ENCODE assay signal across 25 cellular contexts in the genomic region with DNA sequence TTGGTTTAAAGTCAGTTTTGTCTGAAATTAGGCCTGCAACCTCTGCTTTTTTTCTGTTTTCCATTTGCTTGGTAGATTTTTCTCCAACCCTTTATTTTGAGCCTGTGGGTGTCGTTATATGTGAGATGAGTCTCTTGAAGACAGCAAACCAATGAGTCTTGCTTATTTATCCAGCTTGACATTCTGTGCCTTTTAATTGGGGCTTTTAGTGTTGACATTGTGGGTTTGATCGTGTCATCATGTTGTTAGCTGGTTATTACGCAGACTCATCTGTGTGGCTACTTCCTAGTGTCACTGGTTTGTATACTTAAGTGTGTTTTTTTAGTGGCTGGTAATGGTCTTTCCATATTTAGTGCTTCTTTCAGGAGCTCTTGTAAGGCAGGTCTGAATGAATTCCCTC. TPM values are rescaled to one million over a fixed set of nuclear protein-coding genes. Genes with fewer than 3 reads are reported as not detected.
DNase-seq lines count a peak whose midpoint lies in the region; ATAC-seq, FAIRE-seq and TF ChIP-seq lines count a peak whose summit lies in the region.
"Had no signal": no experiment of that assay in that cellular context is flagged by ENCODE, and none has a peak within 500 bp of the region (broad histone marks: within the 10 kb centered on the region; RNA-seq: fewer than 3 reads in every experiment).

No MANE protein-coding gene starts in this region.

- peaks cover 2 to 8% (median 3%) of the 10 kb centered on the region in 5 donors for H3K9me3 Mint-ChIP-seq in CD8-positive, alpha-beta memory T cell

- DNase-seq in NCI-H2029 (lab: John Stamatoyannopoulos, UW) = peak; percentile 41
- no peak for DNase-seq in NCI-H2029 treated with DMSO at 0.1 percent for 48 hours (lab: John Stamatoyannopoulos, UW)
- DNase-seq in GM19239 (ENCODE audit: insufficient read length, low spot score) = no peak
- no peak for DNase-seq in RWPE2 (ENCODE audit: low spot score)
- peak; percentile 30 for DNase-seq in endothelial cell of umbilical vein (ENCODE audit: low read depth, low spot score)
- DNase-seq in aorta = no peak
- no peak for DNase-seq in CD8-positive, alpha-beta memory T cell
- no peak for DNase-seq in COR-L47 (lab: John Stamatoyannopoulos, UW)
- DNase-seq: amniotic stem cell; caudate nucleus; H9; head of caudate nucleus; left lung; natural killer cell; NCI-H146; NCI-H774; Right ventricle myocardium superior; stimulated activated CD4-positive, alpha-beta T cell treated with anti-CD3 and anti-CD28 coated beads, Interleukin-12 subunit alpha, Interleukin-12 subunit beta, amount 100 ng/mL, for 4 hours; substantia nigra had no signal

- H3K27me3 Mint-ChIP-seq in CD8-positive, alpha-beta memory T cell = no peaks in the 10 kb centered on the region
- H3K27me3 Mint-ChIP-seq: B cell had no signal

- peak; percentile 8 for FAIRE-seq in GM19239 (lab: Jason Lieb, UNC)
- no peak for FAIRE-seq in endothelial cell of umbilical vein (lab: Jason Lieb, UNC)
- FAIRE-seq: A204.1, TTC549 had no signal

- H3K9me3 ChIP-seq in RWPE2 (ENCODE audit: severe bottlenecking) (no peaks in the 10 kb centered on the region), endothelial cell of umbilical vein (replicated peaks; ENCODE audit: control insufficient read depth, insufficient read depth, low read length) (no peaks in the 10 kb centered on the region), aorta (ENCODE audit: control insufficient read depth, low read length) (no peaks in the 10 kb centered on the region)
- H3K9me3 ChIP-seq in CD8-positive, alpha-beta memory T cell (ENCODE audit: low read length) = no peaks in the 10 kb centered on the region
- H3K9me3 ChIP-seq: left lung, right atrium auricular region had no signal

- peak overlapping the region in 2 of 8 donors; percentile 17 to 32 for H3K27ac Mint-ChIP-seq in CD8-positive, alpha-beta memory T cell
- H3K27ac Mint-ChIP-seq: activated T-helper 1 cell treated with anti-CD3 and anti-CD28 coated beads, Interleukin-12 subunit alpha, Interleukin-12 subunit beta, Interleukin-2, Interleukin-4 antibody, amounts not matched to agents 30 ng/mL and 10 ng/mL and 1 ng/mL, durations not matched to agents 14 hours and 24 hours and 36 hours; B cell; mesothelial cell of epicardium; natural killer cell had no signal

- intact Hi-C loops in endothelial cell of umbilical vein (cut with micrococcal nuclease) = no loop called here
- intact Hi-C loops in aorta (cut with DNase I) = no loop called here

- TF ChIP-seq POLR2A in endothelial cell of umbilical vein (IDR thresholded peaks at IDR 0.05; ENCODE audit: low read depth, low read length) = no peak

- H3K9ac ChIP-seq in endothelial cell of umbilical vein (replicated peaks; ENCODE audit: extremely low read depth, insufficient read depth, low read length) = no peak overlapping the region

- H3K4me1 ChIP-seq in RWPE2 (ENCODE audit: insufficient read depth, poor library complexity, severe bottlenecking) (peaks cover 27% of the 10 kb centered on the region), endothelial cell of umbilical vein (ENCODE audit: control insufficient read depth, extremely low read depth, insufficient read depth, low read length) (peaks cover 34% of the 10 kb centered on the region), aorta (ENCODE audit: control insufficient read depth in 1 of 2, insufficient read depth in 2 of 2, low read length in 2 of 2) (no peaks in the 10 kb centered on the region)
- H3K4me1 ChIP-seq in CD8-positive, alpha-beta memory T cell (ENCODE audit: insufficient read depth, low read length) = no peaks in the 10 kb centered on the region
- H3K4me1 ChIP-seq: right atrium auricular region had no signal

- POLR2A ChIA-PET in endothelial cell of umbilical vein (lab: Charles Lee) = no interaction called here
- POLR2A ChIA-PET in CD8-positive, alpha-beta memory T cell (lab: Charles Lee) = no interaction called here

- 95 to 96% methylated on average over 3 of the region's 3 CpGs for WGBS in aorta, 2 donors

- ATAC-seq in RWPE2 (ENCODE audit: low read depth) (no peak), aorta (ENCODE audit: low FRiP score) (no peak)
- ATAC-seq: left lung, natural killer cell had no signal

- H3K4me3 Mint-ChIP-seq in CD8-positive, alpha-beta memory T cell = peak overlapping the region in 1 of 7 donors; percentile 19
- H3K4me3 Mint-ChIP-seq: activated T-helper 1 cell treated with anti-CD3 and anti-CD28 coated beads, Interleukin-12 subunit alpha, Interleukin-12 subunit beta, Interleukin-2, Interleukin-4 antibody, amounts not matched to agents 30 ng/mL and 10 ng/mL and 1 ng/mL, durations not matched to agents 14 hours and 24 hours and 36 hours; B cell; H9; mesothelial cell of epicardium; natural killer cell had no signal

- H3K9me1 ChIP-seq in endothelial cell of umbilical vein (replicated peaks; ENCODE audit: control insufficient read depth, extremely low read depth, insufficient read depth, low read length) = no peaks in the 10 kb centered on the region

- H3K4me2 ChIP-seq in endothelial cell of umbilical vein (ENCODE audit: insufficient read depth, low read length) = peak overlapping the region; percentile 53

- H3K4me1 Mint-ChIP-seq in CD8-positive, alpha-beta memory T cell = peaks cover 43 to 53% (median 44%) of the 10 kb centered on the region in 3 donors
- H3K4me1 Mint-ChIP-seq: mesothelial cell of epicardium had no signal

- CTCF ChIA-PET in endothelial cell of umbilical vein (lab: Charles Lee) = interaction anchor here (1.0 kb wide), 1 partner anchor 19 kb away, joined by 3 read pairs; no protein-coding TSS in a partner anchor
- CTCF ChIA-PET in CD8-positive, alpha-beta memory T cell (lab: Charles Lee) = no interaction called here

- peaks cover 39 to 80% (median 50%) of the 10 kb centered on the region in 3 donors for H3K36me3 Mint-ChIP-seq in CD8-positive, alpha-beta memory T cell

- no peak overlapping the region for H2AFZ ChIP-seq in endothelial cell of umbilical vein (ENCODE audit: low read depth, low read length)

- no peaks in the 10 kb centered on the region for H4K20me1 ChIP-seq in endothelial cell of umbilical vein (replicated peaks; ENCODE audit: control insufficient read depth, extremely low read depth, insufficient read depth, low read length)

- peaks cover 27% of the 10 kb centered on the region for H3K79me2 ChIP-seq in endothelial cell of umbilical vein (ENCODE audit: control insufficient read depth, insufficient read depth, low read length)

- BruUV-seq in endothelial cell of umbilical vein (replicated peaks; lab: Mats Ljungman, UMichigan) = no TSS peak

- H3K27me3 ChIP-seq in RWPE2 (ENCODE audit: insufficient read depth, poor library complexity, severe bottlenecking) (no peaks in the 10 kb centered on the region), endothelial cell of umbilical vein (ENCODE audit: control insufficient read depth in 2 of 2, insufficient read depth in 2 of 2, low read length in 2 of 2) (no peaks in the 10 kb centered on the region), aorta (ENCODE audit: control insufficient read depth in 1 of 2, insufficient read depth in 2 of 2, low read length in 1 of 2) (peaks cover 0 to 2% of the 10 kb centered on the region in 2 donors)
- H3K27me3 ChIP-seq in CD8-positive, alpha-beta memory T cell (ENCODE audit: insufficient read depth, low read length, poor library complexity, severe bottlenecking) = no peaks in the 10 kb centered on the region
- H3K27me3 ChIP-seq: left lung, right atrium auricular region had no signal

- H3K36me3 ChIP-seq in RWPE2 (ENCODE audit: low read depth) = peaks cover 68% of the 10 kb centered on the region
- peaks cover 0 to 10% of the 10 kb centered on the region in 2 experiments for H3K36me3 ChIP-seq in endothelial cell of umbilical vein (ENCODE audit: control insufficient read depth in 2 of 2, extremely low read depth in 1 of 2, insufficient read depth in 2 of 2, low read length in 2 of 2)
- H3K36me3 ChIP-seq in aorta (ENCODE audit: control insufficient read depth in 1 of 2, insufficient read depth in 2 of 2, low read length in 1 of 2) = peaks cover 0 to 2% of the 10 kb centered on the region in 2 donors
- H3K36me3 ChIP-seq in CD8-positive, alpha-beta memory T cell (ENCODE audit: insufficient read depth, low read length) = peaks cover 8% of the 10 kb centered on the region

- dilution Hi-C loops in endothelial cell of umbilical vein (cut with MboI; ENCODE audit: extremely low pct_ligation_motif_present, low sequenced_read_pairs) = no loop called here

- TF ChIP-seq CTCF in RWPE2 (IDR thresholded peaks at IDR 0.05; ENCODE audit: poor library complexity, severe bottlenecking) (no peak), endothelial cell of umbilical vein (IDR thresholded peaks at IDR 0.05; ENCODE audit: extremely low read depth in 1 of 2, insufficient read depth in 1 of 2, low read depth in 1 of 2, low read length in 2 of 2) (no peak)

- H3K27ac ChIP-seq in RWPE2 (ENCODE audit: poor library complexity, severe bottlenecking) = peak overlapping the region; percentile 40
- peak overlapping the region; percentile 98 for H3K27ac ChIP-seq in endothelial cell of umbilical vein (ENCODE audit: insufficient read depth, low read depth, low read length)
- no peak overlapping the region for H3K27ac ChIP-seq in aorta (ENCODE audit: low read depth in 1 of 2, low read length in 2 of 2)
- H3K27ac ChIP-seq in CD8-positive, alpha-beta memory T cell (ENCODE audit: low read depth, low read length) = no peak overlapping the region
- H3K27ac ChIP-seq: right atrium auricular region had no signal

- H3K4me3 ChIP-seq in RWPE2 (ENCODE audit: severe bottlenecking) = no peak overlapping the region
- no peak overlapping the region for H3K4me3 ChIP-seq in endothelial cell of umbilical vein (replicated peaks in 1 of 3; ENCODE audit: insufficient read depth in 1 of 3, low read depth in 1 of 3, low read length in 3 of 3)
- H3K4me3 ChIP-seq in aorta (ENCODE audit: low read length in 2 of 2) = no peak overlapping the region
- H3K4me3 ChIP-seq in CD8-positive, alpha-beta memory T cell (ENCODE audit: low read length) = no peak overlapping the region
- H3K4me3 ChIP-seq: left lung, right atrium auricular region had no signal

TF ChIP-seq in endothelial cell of umbilical vein, 7 proteins besides CTCF, POLR2A, EP300 and RAD21 (continues in another document):
- no peak for TF ChIP-seq JUN (IDR thresholded peaks at IDR 0.05; ENCODE audit: borderline replicate concordance, insufficient read depth, insufficient read length, low read depth)
- TF ChIP-seq EZH2 (IDR thresholded peaks at IDR 0.05; ENCODE audit: borderline replicate concordance, low read depth, low read length, severe bottlenecking) = no peak

RNA-seq across cellular contexts. Expression of a gene that starts 18.8 kb away (rescaled TPM):
- total RNA-seq in endothelial cell of umbilical vein (21.5 and 22.1 TPM in 2 replicates), aorta (10 to 100 TPM; 28.3 to 31.5 TPM)
- polyA plus RNA-seq in endothelial cell of umbilical vein (12.2 and 17.6 TPM in 2 replicates), aorta (10 to 100 TPM in 1 of 2 donors, 1 to 10 TPM in 1; 5.4 to 11.6 TPM)
- 14.3 and 14.6 TPM in 2 replicates for polyA plus RNA-seq in endothelial cell of umbilical vein (2011; cell fraction: cytosol; rRNA removed)
- 38.5 and 50.6 TPM in 2 replicates for polyA plus RNA-seq in endothelial cell of umbilical vein (2011; cell fraction: nucleus; rRNA removed)
- polyA plus RNA-seq in endothelial cell of umbilical vein (2012) = 21.9 and 32.9 TPM in 2 replicates
- 25.9 and 35.4 TPM in 2 replicates for polyA minus RNA-seq in endothelial cell of umbilical vein
- polyA minus RNA-seq in endothelial cell of umbilical vein (2011; cell fraction: cytosol; rRNA and poly(A)+ RNA removed) = 3.8 TPM
- 22.7 and 38.3 TPM in 2 replicates for polyA minus RNA-seq in endothelial cell of umbilical vein (2011; cell fraction: nucleus; rRNA and poly(A)+ RNA removed)
- 10 to 100 TPM; 16.8 to 17.3 TPM for total RNA-seq in CD8-positive, alpha-beta memory T cell
- polyA plus RNA-seq in CD8-positive, alpha-beta memory T cell = 12.9 TPM

Comparison
In these comparisons a context has a peak if more than half of its experiments do, and no peak if none do; other contexts are left out.
1. DNase-seq: peak in NCI-H2029 (single experiment) and endothelial cell of umbilical vein (single experiment); none in NCI-H2029 treated with DMSO at 0.1 percent for 48 hours (single experiment), GM19239 (single experiment), RWPE2 (single experiment), aorta (0 of 2), CD8-positive, alpha-beta memory T cell (0 of 5) and COR-L47 (single experiment).
2. H3K27ac ChIP-seq: peak in RWPE2 (single experiment) and endothelial cell of umbilical vein (single experiment); none in aorta (0 of 2) and CD8-positive, alpha-beta memory T cell (single experiment).